25 cellular contexts compared by ENCODE assay signal in the genomic region with DNA sequence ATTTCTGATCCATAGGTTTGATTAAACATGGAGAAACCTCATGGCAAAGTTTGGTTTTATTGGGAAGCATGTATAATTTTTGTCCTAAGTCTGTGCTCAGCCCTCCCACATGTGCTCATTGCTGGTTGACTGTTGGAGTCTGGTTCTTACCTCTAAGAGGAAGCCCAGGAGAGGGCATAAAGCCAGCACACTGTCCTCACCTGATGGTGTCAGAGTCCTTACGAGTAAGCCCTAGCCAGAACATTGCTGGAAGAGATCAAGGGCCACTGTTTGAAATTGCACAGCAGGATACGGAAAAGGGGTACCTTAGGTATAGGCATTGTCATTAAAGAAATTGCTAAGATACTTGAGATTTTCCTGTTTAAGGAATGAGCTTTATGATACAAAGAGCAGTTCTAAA.
"Had no signal": no experiment of that assay in that cellular context is flagged by ENCODE, and none has a peak within 500 bp of the region (broad histone marks: within the 10 kb centered on the region; RNA-seq: fewer than 3 reads in every experiment).

No MANE protein-coding gene starts in this region.

- H3K36me3 ChIP-seq: colonic mucosa had no signal

- DNase-seq: activated CD4-positive, alpha-beta memory T cell treated with anti-CD3 and anti-CD28 coated beads, Interleukin-2, amount 10 ng/mL, durations not matched to agents 7 days and 5 days; activated CD4-positive, alpha-beta T cell treated with anti-CD3 and anti-CD28 coated beads for 1 hour; activated CD4-positive, alpha-beta T cell treated with anti-CD3 and anti-CD28 coated beads, Interleukin-2, amount 10 ng/mL, durations not matched to agents 7 days and 5 days; activated T-cell treated with anti-CD3 and anti-CD28 coated beads, Interleukin-2, amount 50 U/mL, for 4 hours; anterior cingulate cortex; cerebellar nuclear complex; colonic mucosa; effector CD8-positive, alpha-beta T cell; esophagus squamous epithelium; foreskin melanocyte; hippocampal formation; immature natural killer cell; kidney; stimulated activated CD4-positive, alpha-beta T cell treated with anti-CD3 and anti-CD28 coated beads, Interleukin-15, amount 100 ng/mL, for 24 hours; stimulated activated naive CD4-positive, alpha-beta T cell treated with Interleukin-2 at 50 U/mL for 16 hours; T-helper 17 cell had no signal

- H3K9me3 Mint-ChIP-seq: activated CD4-positive, alpha-beta memory T cell treated with anti-CD3 and anti-CD28 coated beads, Interleukin-2, amount 10 ng/mL, durations not matched to agents 7 days and 5 days; activated CD4-positive, alpha-beta T cell treated with anti-CD3 and anti-CD28 coated beads, Interleukin-2, amount 10 ng/mL, durations not matched to agents 7 days and 5 days; activated T-cell treated with anti-CD3 and anti-CD28 coated beads, Interleukin-2, amount 50 U/mL, for 4 hours; activated T-helper 2 cell treated with anti-CD3 and anti-CD28 coated beads, Interferon-gamma antibody, Interleukin-2, Interleukin-4, amounts not matched to agents 10 μg/mL and 5 μg/mL and 100 μg/mL, durations not matched to agents 14 hours and 24 hours and 36 hours; immature natural killer cell; nephron; WTC11 had no signal

- H3K27ac Mint-ChIP-seq: activated CD4-positive, alpha-beta memory T cell treated with anti-CD3 and anti-CD28 coated beads, Interleukin-2, amount 10 ng/mL, durations not matched to agents 7 days and 5 days; activated CD4-positive, alpha-beta T cell treated with anti-CD3 and anti-CD28 coated beads, Interleukin-2, amount 10 ng/mL, durations not matched to agents 7 days and 5 days; activated naive CD8-positive, alpha-beta T cell; activated T-helper 2 cell treated with anti-CD3 and anti-CD28 coated beads, Interferon-gamma antibody, Interleukin-2, Interleukin-4, amounts not matched to agents 10 μg/mL and 5 μg/mL and 100 μg/mL, durations not matched to agents 14 hours and 24 hours and 36 hours; nephron; T-helper 17 cell; WTC11 had no signal

- H3K27me3 Mint-ChIP-seq: activated CD4-positive, alpha-beta memory T cell treated with anti-CD3 and anti-CD28 coated beads, Interleukin-2, amount 10 ng/mL, durations not matched to agents 7 days and 5 days; activated CD4-positive, alpha-beta T cell treated with anti-CD3 and anti-CD28 coated beads, Interleukin-2, amount 10 ng/mL, durations not matched to agents 7 days and 5 days; activated naive CD8-positive, alpha-beta T cell; T-helper 17 cell had no signal

- H3K27ac ChIP-seq: colonic mucosa, epithelial cell of prostate, esophagus squamous epithelium, neutrophil, tibial nerve had no signal

- ATAC-seq: activated T-cell treated with anti-CD3 and anti-CD28 coated beads, Interleukin-2, amount 50 U/mL, for 4 hours; T-helper 17 cell; WTC11 had no signal

- H3K27me3 ChIP-seq: colonic mucosa, esophagus squamous epithelium, neutrophil, tibial nerve had no signal

- FAIRE-seq: bronchial epithelial cell, endometrium, kidney had no signal

- H3K9me3 ChIP-seq: colonic mucosa, esophagus squamous epithelium, neutrophil, tibial nerve had no signal

- H3K4me1 ChIP-seq: colonic mucosa, esophagus squamous epithelium, tibial nerve had no signal

- H3K4me1 Mint-ChIP-seq: immature natural killer cell, nephron, WTC11 had no signal

- H3K4me3 Mint-ChIP-seq: activated CD4-positive, alpha-beta memory T cell treated with anti-CD3 and anti-CD28 coated beads, Interleukin-2, amount 10 ng/mL, durations not matched to agents 7 days and 5 days; activated CD4-positive, alpha-beta T cell treated with anti-CD3 and anti-CD28 coated beads, Interleukin-2, amount 10 ng/mL, durations not matched to agents 7 days and 5 days; activated naive CD8-positive, alpha-beta T cell; activated T-cell treated with anti-CD3 and anti-CD28 coated beads, Interleukin-2, amount 50 U/mL, for 4 hours; immature natural killer cell; nephron; T-helper 17 cell; WTC11 had no signal

- H3K4me3 ChIP-seq: colonic mucosa, esophagus squamous epithelium, tibial nerve had no signal
